12 cellular contexts compared by ENCODE assay signal in the genomic region with DNA sequence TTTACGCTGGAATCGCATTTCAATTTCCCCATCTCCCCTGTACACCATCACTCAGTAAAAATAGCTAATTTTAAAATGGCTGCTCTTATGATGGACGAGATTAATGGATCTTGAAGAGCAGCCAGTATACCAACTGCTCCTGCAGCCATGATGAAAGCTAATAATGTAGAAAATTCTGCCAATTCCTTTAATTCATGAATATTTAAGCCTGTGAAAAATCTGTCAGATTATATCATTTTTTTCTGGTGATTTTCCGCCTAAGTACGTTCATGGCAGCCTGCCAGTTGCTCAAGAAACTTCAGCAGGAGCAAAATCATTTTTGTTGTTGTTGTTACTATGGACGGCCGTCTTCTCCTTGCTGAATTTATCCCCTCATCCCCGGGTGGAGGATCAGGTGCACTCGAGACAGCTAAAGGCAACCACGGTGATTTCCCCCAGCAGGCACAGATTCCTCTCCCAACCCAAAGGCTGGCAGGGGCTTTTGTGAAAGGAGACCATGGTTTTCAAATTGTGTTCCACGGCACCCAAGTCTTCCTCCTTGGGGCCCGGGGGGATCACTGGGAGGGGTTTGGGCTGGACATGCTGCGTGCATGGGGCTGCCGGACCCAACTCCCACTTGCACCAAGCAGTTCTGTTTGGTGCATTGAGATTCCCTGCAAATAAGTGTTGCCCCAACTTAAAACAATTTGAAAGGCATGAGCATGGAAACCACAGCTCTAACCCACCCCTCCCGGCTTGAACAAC.
DNase-seq lines count a peak whose midpoint lies in the region; ATAC-seq and TF ChIP-seq lines count a peak whose summit lies in the region.
"Had no signal": no experiment of that assay in that cellular context is flagged by ENCODE, and none has a peak within 500 bp of the region (broad histone marks: within the 10 kb centered on the region; RNA-seq: fewer than 3 reads in every experiment).

No MANE protein-coding gene starts in this region.

- no peaks in the 10 kb centered on the region for H3K36me3 Mint-ChIP-seq in T-helper 17 cell (ENCODE audit: low read depth)

- no peak for ATAC-seq in T-helper 17 cell
- ATAC-seq in GM18868 (IDR thresholded peaks at IDR 0.05; ENCODE audit: unreplicated experiment) = no peak
- no peak for ATAC-seq in HG03025 (IDR thresholded peaks at IDR 0.05; ENCODE audit: low FRiP score, unreplicated experiment)

- H3K27ac Mint-ChIP-seq in T-helper 17 cell = no peak overlapping the region
- H3K27ac Mint-ChIP-seq: endodermal cell had no signal

- peaks cover 34% of the 10 kb centered on the region for H3K27me3 Mint-ChIP-seq in T-helper 17 cell

- H3K27ac ChIP-seq in skin epidermis = peak overlapping the region in 11 of 21 experiments; percentile 51 to 87 (median 70)

- H3K4me3 Mint-ChIP-seq in T-helper 17 cell = peak overlapping the region; percentile 36
- H3K4me3 Mint-ChIP-seq: endodermal cell had no signal

- H3K9me3 ChIP-seq in T-helper 17 cell (ENCODE audit: control insufficient read depth, low read length, poor library complexity, severe bottlenecking) = no peaks in the 10 kb centered on the region

- peaks cover 29% of the 10 kb centered on the region for H3K4me1 Mint-ChIP-seq in T-helper 17 cell
- H3K4me1 Mint-ChIP-seq: endodermal cell had no signal

- H3K4me3 ChIP-seq in fibroblast of the aortic adventitia (ENCODE audit: low read depth, low read length) (peak overlapping the region; percentile 25), skin epidermis (no peak overlapping the region)

- DNase-seq in NCI-H1092 treated with DMSO at 0.1 percent for 48 hours (lab: John Stamatoyannopoulos, UW) (peak; percentile 7), NCI-H1092 (lab: John Stamatoyannopoulos, UW) (no peak), T-helper 17 cell (no peak), fibroblast of the aortic adventitia (ENCODE audit: low read depth) (peak; percentile 71), NCI-H2227 (lab: John Stamatoyannopoulos, UW; ENCODE audit: unreplicated experiment) (no peak)
- DNase-seq: 8988T; activated naive CD4-positive, alpha-beta T cell treated with anti-CD3 and anti-CD28 coated beads, Interleukin-2, amount 50 U/mL, for 16 hours; endodermal cell; SW 1271 had no signal

- TF ChIP-seq CTCF in fibroblast of the aortic adventitia (IDR thresholded peaks at IDR 0.05; ENCODE audit: insufficient read depth, low read length) = no peak

Comparison
In these comparisons a context has a peak if more than half of its experiments do, and no peak if none do; other contexts are left out.
1. DNase-seq: peak in NCI-H1092 treated with DMSO at 0.1 percent for 48 hours (single experiment) and fibroblast of the aortic adventitia (single experiment); none in NCI-H1092 (single experiment), T-helper 17 cell (0 of 3) and NCI-H2227 (single experiment).